10 cellular contexts compared by ENCODE assay signal in genomic region chr1:154433161-154433681, GRCh38. TPM values are rescaled to one million over a fixed set of nuclear protein-coding genes. Genes with fewer than 3 reads are reported as not detected.
DNase-seq lines count a peak whose midpoint lies in the region; ATAC-seq and TF ChIP-seq lines count a peak whose summit lies in the region.
"Had no signal": no experiment of that assay in that cellular context is flagged by ENCODE, and none has a peak within 500 bp of the region (broad histone marks: within the 10 kb centered on the region; RNA-seq: fewer than 3 reads in every experiment).

No MANE protein-coding gene starts in this region.

- POLR2A ChIA-PET in WTC11 (lab: Charles Lee): no interaction called here

- H3K27me3 Mint-ChIP-seq in WTC11 (ENCODE audit: low read depth): no peaks in the 10 kb centered on the region

- H3K4me1 Mint-ChIP-seq in WTC11: peaks cover 40% of the 10 kb centered on the region

- H3K27me3 ChIP-seq in skeletal muscle tissue (ENCODE audit: control insufficient read depth in 3 of 3, insufficient read depth in 3 of 3, low read length in 3 of 3): no peaks in the 10 kb centered on the region
- H3K27me3 ChIP-seq: adrenal gland had no signal

- H3K36me3 ChIP-seq in skeletal muscle tissue (ENCODE audit: control insufficient read depth in 3 of 3, insufficient read depth in 3 of 3, low read length in 3 of 3): peaks cover 26 to 37% (median 27%) of the 10 kb centered on the region in 3 donors

- CTCF ChIA-PET in WTC11 (lab: Charles Lee): interaction anchor here (0.7 to 1.9 kb wide), 4 partner anchors 10 to 113 kb away, joined by 3 to 8 read pairs (median 4); no protein-coding TSS in a partner anchor

- no peak overlapping the region for H3K27ac Mint-ChIP-seq in WTC11

- no peak for ATAC-seq in WTC11

- no peaks in the 10 kb centered on the region for H3K9me3 ChIP-seq in skeletal muscle tissue (ENCODE audit: control insufficient read depth in 3 of 3, low read length in 3 of 3)
- H3K9me3 ChIP-seq: adrenal gland had no signal

- no peaks in the 10 kb centered on the region for H3K9me3 Mint-ChIP-seq in WTC11

- H3K4me3 ChIP-seq in epithelial cell of esophagus (ENCODE audit: low read length) (no peak overlapping the region), skeletal muscle tissue (ENCODE audit: low read length in 3 of 3) (no peak overlapping the region)
- H3K4me3 ChIP-seq: adrenal gland had no signal

- no peak overlapping the region for H3K4me3 Mint-ChIP-seq in WTC11

- in situ Hi-C loops in G401 (cut with HindIII; ENCODE audit: low sequenced_read_pairs): no loop called here

- H3K27ac ChIP-seq in skeletal muscle tissue (ENCODE audit: low read depth, low read length): peak overlapping the region; percentile 40

- peak overlapping the region; percentile 9 to 43 (median 38) for H3K9ac ChIP-seq in skeletal muscle tissue (ENCODE audit: low read depth in 1 of 3, low read length in 3 of 3)

- DNase-seq in ELR (ENCODE audit: low read depth) (peak; percentile 8), SW480 (ENCODE audit: low spot score) (peak; percentile 80), epithelial cell of esophagus (ENCODE audit: low read depth) (peak; percentile 98), SK-N-DZ (ENCODE audit: low spot score) (no peak), WTC11 (ENCODE audit: low spot score) (no peak), NCI-H2107 treated with DMSO at 0.1 percent for 48 hours (lab: John Stamatoyannopoulos, UW; ENCODE audit: unreplicated experiment) (no peak), G401 (ENCODE audit: low spot score) (no peak)
- DNase-seq: GDM1 had no signal

- peaks cover 28 to 40% (median 37%) of the 10 kb centered on the region in 3 donors for H3K4me1 ChIP-seq in skeletal muscle tissue (ENCODE audit: control insufficient read depth in 3 of 3, insufficient read depth in 3 of 3, low read length in 3 of 3)

- H3K36me3 Mint-ChIP-seq in WTC11: no peaks in the 10 kb centered on the region

- TF ChIP-seq CTCF in epithelial cell of esophagus (IDR thresholded peaks at IDR 0.05; ENCODE audit: insufficient read depth, low read depth, low read length, missing control alignments) (no peak), WTC11 (IDR thresholded peaks at IDR 0.05) (no peak)

TF ChIP-seq in WTC11, 78 proteins besides CTCF, POLR2A, EP300 and RAD21:
- TF ChIP-seq RORB (CRISPR knock-in tag; IDR thresholded peaks at IDR 0.05): no peak
- TF ChIP-seq ZBTB21 (CRISPR knock-in tag; IDR thresholded peaks at IDR 0.05; ENCODE audit: borderline replicate concordance): no peak

RNA-seq across cellular contexts. Expression of gene IL6R, which starts 28.1 kb away (rescaled TPM):
- total RNA-seq in skeletal muscle tissue: 5.2 TPM
- polyA plus RNA-seq in SK-N-DZ (2014; cell fraction: cytosol; rRNA removed): not detected in 2 replicates
- not detected in 2 replicates for polyA plus RNA-seq in SK-N-DZ (2014; cell fraction: nucleus; rRNA removed)
- 3.2 to 7.0 TPM (median 3.4 TPM) in 3 replicates for total RNA-seq in WTC11 (2021)
- total RNA-seq in G401 (2014; rRNA removed; shearing (Covaris generic)): 4.7 and 44.7 TPM in 2 replicates

Comparison
In these comparisons a context has a peak if more than half of its experiments do, and no peak if none do; other contexts are left out.
1. DNase-seq: peak in ELR (single experiment), SW480 (single experiment) and epithelial cell of esophagus (single experiment); none in SK-N-DZ (single experiment), WTC11 (single experiment), NCI-H2107 treated with DMSO at 0.1 percent for 48 hours (single experiment) and G401 (single experiment).